Comparison of ENCODE assay signal across 9 cellular contexts in the genomic region with DNA sequence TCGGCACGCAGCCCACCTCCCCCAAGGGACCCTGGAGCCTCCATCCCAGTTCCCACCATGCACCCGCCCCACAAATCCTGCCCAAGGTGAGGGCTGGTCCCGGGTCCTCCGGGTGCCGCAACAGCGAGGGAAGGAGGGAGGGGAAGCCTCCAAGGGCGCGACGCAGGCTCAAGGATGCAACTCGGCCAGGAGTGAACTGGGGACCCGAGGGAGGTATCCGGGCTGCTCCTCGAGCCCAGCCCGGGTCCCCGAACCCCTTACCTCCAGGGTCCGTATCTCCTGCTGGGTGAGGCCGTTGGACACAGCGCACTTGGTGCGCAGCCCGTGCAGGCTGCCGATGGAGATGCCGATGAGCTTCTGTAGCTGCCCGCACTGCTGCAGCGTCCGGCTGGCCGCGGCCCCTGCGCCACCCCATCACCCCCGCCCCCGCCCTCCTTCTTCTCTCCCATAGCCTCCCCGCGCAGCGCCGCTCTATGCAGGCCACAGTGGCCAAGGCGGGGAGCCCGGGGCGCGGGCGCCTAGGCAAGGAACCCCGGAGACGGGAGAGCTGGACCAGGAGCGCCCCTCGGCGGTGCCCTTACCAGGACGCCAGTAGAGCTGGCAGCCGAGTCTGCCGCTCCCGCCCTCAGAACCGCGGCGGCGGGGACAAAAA.
DNase-seq lines count a peak whose midpoint lies in the region; ATAC-seq and TF ChIP-seq lines count a peak whose summit lies in the region.
"Had no signal": no experiment of that assay in that cellular context is flagged by ENCODE, and none has a peak within 500 bp of the region (broad histone marks: within the 10 kb centered on the region; RNA-seq: fewer than 3 reads in every experiment).

No MANE protein-coding gene starts in this region.

- no peaks in the 10 kb centered on the region for H3K36me3 Mint-ChIP-seq in activated T-helper 17 cell treated with anti-CD3 and anti-CD28 coated beads, Interleukin-2, amount 50 U/mL, for 72 hours (ENCODE audit: low read depth)

- DNase-seq in NCI-H187 (lab: John Stamatoyannopoulos, UW): peak; percentile 8 to 11
- DNase-seq in NCI-H187 treated with DMSO at 0.1 percent for 48 hours (lab: John Stamatoyannopoulos, UW): no peak
- peak; percentile 8 for DNase-seq in OCI-LY7 (ENCODE audit: low spot score)
- peak in 3 of 5 donors; percentile 29 to 57 (median 30) for DNase-seq in heart left ventricle
- DNase-seq in sciatic nerve (ENCODE audit: low spot score): peak; percentile 61

- peak overlapping the region; percentile 76 for H3K4me2 ChIP-seq in OCI-LY7 (ENCODE audit: low read length)

- H4K20me1 ChIP-seq in OCI-LY7 (ENCODE audit: insufficient read depth, low read length): no peaks in the 10 kb centered on the region

- H3K27ac Mint-ChIP-seq in activated T-helper 17 cell treated with anti-CD3 and anti-CD28 coated beads, Interleukin-2, amount 50 U/mL, for 72 hours: no peak overlapping the region

- TF ChIP-seq CTCF in OCI-LY7 (conservative IDR thresholded peaks at IDR 0.05; ENCODE audit: low read length): no peak
- TF ChIP-seq CTCF in heart left ventricle (IDR thresholded peaks at IDR 0.05): no peak

- no peak overlapping the region for H3K4me3 Mint-ChIP-seq in activated T-helper 17 cell treated with anti-CD3 and anti-CD28 coated beads, Interleukin-2, amount 50 U/mL, for 72 hours

- no peaks in the 10 kb centered on the region for H3K9me3 Mint-ChIP-seq in activated T-helper 17 cell treated with anti-CD3 and anti-CD28 coated beads, Interleukin-2, amount 50 U/mL, for 72 hours

- CTCF ChIA-PET in OCI-LY7 (lab: Charles Lee; ENCODE audit: unreplicated experiment): no interaction called here

- WGBS in heart left ventricle, 4 donors: 1 to 13% (median 6%) methylated on average over 11 to 53 of the region's 53 CpGs

- POLR2A ChIA-PET in OCI-LY7 (lab: Charles Lee): no interaction called here

- H3K4me1 Mint-ChIP-seq in activated T-helper 17 cell treated with anti-CD3 and anti-CD28 coated beads, Interleukin-2, amount 50 U/mL, for 72 hours: peaks cover 4% of the 10 kb centered on the region

- no peaks in the 10 kb centered on the region for H3K9me3 ChIP-seq in OCI-LY7 (ENCODE audit: low read length)
- H3K9me3 ChIP-seq in heart left ventricle: peaks cover 0 to 9% (median 0%) of the 10 kb centered on the region in 12 donors

- intact Hi-C loops in OCI-LY7 (cut with micrococcal nuclease; ENCODE audit: unreplicated experiment) (loop anchor here (10.0 kb wide), 1 partner anchor 97 kb away; no protein-coding TSS in a partner anchor), heart left ventricle (cut with DNase I) (no loop called here), sciatic nerve (cut with DNase I) (no loop called here)

- no peaks in the 10 kb centered on the region for H3K9me2 ChIP-seq in OCI-LY7 (ENCODE audit: insufficient read depth, low read length)

- H3K27me3 ChIP-seq in heart left ventricle: peaks cover 8 to 42% (median 28%) of the 10 kb centered on the region in 9 donors

- H3K27me3 Mint-ChIP-seq in activated T-helper 17 cell treated with anti-CD3 and anti-CD28 coated beads, Interleukin-2, amount 50 U/mL, for 72 hours: peaks cover 19% of the 10 kb centered on the region

- H3K79me2 ChIP-seq in OCI-LY7 (ENCODE audit: insufficient read depth, low read depth, low read length): no peaks in the 10 kb centered on the region

- no peak overlapping the region for H3K27ac ChIP-seq in OCI-LY7 (ENCODE audit: low read depth, low read length, poor library complexity, severe bottlenecking)
- H3K27ac ChIP-seq in heart left ventricle: no peak overlapping the region
- H3K27ac ChIP-seq: VCaP had no signal

- no peaks in the 10 kb centered on the region for H3K36me3 ChIP-seq in OCI-LY7 (ENCODE audit: insufficient read depth, low read length)
- H3K36me3 ChIP-seq in heart left ventricle: no peaks in the 10 kb centered on the region

- no TSS peak for BruUV-seq in OCI-LY7 (replicated peaks; lab: Mats Ljungman, UMichigan)

- H2AFZ ChIP-seq in OCI-LY7 (ENCODE audit: low read length): peak overlapping the region; percentile 82

- ATAC-seq in heart left ventricle: no peak
- no peak for ATAC-seq in sciatic nerve
- ATAC-seq in GM19455 (IDR thresholded peaks at IDR 0.05; ENCODE audit: unreplicated experiment): no peak
- no peak for ATAC-seq in HG02571 (IDR thresholded peaks at IDR 0.05; ENCODE audit: unreplicated experiment)
- no peak for ATAC-seq in activated T-helper 17 cell treated with anti-CD3 and anti-CD28 coated beads, Interleukin-2, amount 50 U/mL, for 72 hours (replicated peaks)

- no peaks in the 10 kb centered on the region for H3K4me1 ChIP-seq in OCI-LY7 (ENCODE audit: insufficient read depth, low read length, poor library complexity, severe bottlenecking)
- peaks cover 0 to 16% (median 0%) of the 10 kb centered on the region in 12 donors for H3K4me1 ChIP-seq in heart left ventricle

- H3K4me3 ChIP-seq in OCI-LY7 (ENCODE audit: low read depth, low read length, poor library complexity, severe bottlenecking) (peak overlapping the region; percentile 65), heart left ventricle (peak overlapping the region; percentile 23 to 59 (median 47))

- no peak for TF ChIP-seq POLR2A in heart left ventricle (IDR thresholded peaks at IDR 0.05)
